In the genomic region with DNA sequence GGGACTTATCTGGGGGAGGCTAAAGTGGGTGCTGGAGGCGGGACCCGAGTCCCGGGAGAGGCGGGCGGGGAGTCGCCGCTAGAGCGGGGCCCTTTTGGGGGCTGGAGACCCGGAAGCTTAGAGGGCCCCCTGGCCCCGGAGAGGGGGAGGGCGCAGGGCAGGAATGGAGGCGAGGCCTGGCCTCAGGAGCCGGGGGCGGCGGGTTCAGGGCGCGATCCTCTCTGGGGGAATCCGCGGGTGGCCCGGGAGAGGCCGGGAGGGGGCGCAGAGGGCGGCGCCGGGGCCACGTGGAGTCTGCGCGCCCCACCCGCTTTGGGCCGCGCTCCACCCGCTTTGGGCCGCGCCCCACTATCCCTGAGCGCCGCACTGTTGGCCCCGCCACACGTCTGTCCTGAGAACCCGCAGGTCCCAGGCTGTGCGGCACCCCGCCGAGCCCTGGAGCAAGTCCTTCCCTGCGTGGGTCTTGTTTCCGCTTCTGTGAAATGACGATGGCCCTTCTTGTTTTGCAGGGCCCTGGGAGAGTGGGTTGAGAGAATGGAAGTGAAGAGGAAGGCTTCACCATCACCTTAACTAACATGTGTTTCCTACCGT, we compare ENCODE assay signal across 1 cellular context.
TF ChIP-seq lines count a peak whose summit lies in the region.

No MANE protein-coding gene starts in this region.

TF ChIP-seq in A549, 52 proteins besides CTCF, POLR2A, EP300 and RAD21 (continued from another document):
- 0 out of 3 replicates have a peak, but pooled peaks have one; percentile 15 for TF ChIP-seq BCL3 (IDR thresholded peaks at IDR 0.05)
- no peak for TF ChIP-seq CHD2 (IDR thresholded peaks at IDR 0.05; ENCODE audit: low read length, partially characterized antibody)
- TF ChIP-seq HOXB5 (CRISPR knock-in tag; IDR thresholded peaks at IDR 0.05): no peak
- no peak for TF ChIP-seq ZFP36 (IDR thresholded peaks at IDR 0.05; ENCODE audit: borderline replicate concordance, partially characterized antibody)
- TF ChIP-seq, protein P1, sequence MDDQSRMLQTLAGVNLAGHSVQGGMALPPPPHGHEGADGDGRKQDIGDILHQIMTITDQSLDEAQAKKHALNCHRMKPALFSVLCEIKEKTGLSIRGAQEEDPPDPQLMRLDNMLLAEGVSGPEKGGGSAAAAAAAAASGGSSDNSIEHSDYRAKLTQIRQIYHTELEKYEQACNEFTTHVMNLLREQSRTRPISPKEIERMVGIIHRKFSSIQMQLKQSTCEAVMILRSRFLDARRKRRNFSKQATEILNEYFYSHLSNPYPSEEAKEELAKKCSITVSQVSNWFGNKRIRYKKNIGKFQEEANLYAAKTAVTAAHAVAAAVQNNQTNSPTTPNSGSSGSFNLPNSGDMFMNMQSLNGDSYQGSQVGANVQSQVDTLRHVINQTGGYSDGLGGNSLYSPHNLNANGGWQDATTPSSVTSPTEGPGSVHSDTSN (IDR thresholded peaks at IDR 0.05): no peak
- TF ChIP-seq RCOR1 (IDR thresholded peaks at IDR 0.05; ENCODE audit: low read depth, low read length): no peak
- TF ChIP-seq BHLHE40 (IDR thresholded peaks at IDR 0.05; ENCODE audit: low read depth, low read length): no peak
- TF ChIP-seq MAFK (IDR thresholded peaks at IDR 0.05; ENCODE audit: partially characterized antibody): no peak
- TF ChIP-seq TP53 (CRISPR knock-in tag; IDR thresholded peaks at IDR 0.05): peak; percentile 45; the same call in 1 of the 2 replicates
- TF ChIP-seq USF2 (IDR thresholded peaks at IDR 0.05): peak; percentile 52; the same call in 1 of the 2 replicates
- peak; percentile 80 for TF ChIP-seq HOXA7 (CRISPR knock-in tag; IDR thresholded peaks at IDR 0.05)
- TF ChIP-seq, protein P2, sequence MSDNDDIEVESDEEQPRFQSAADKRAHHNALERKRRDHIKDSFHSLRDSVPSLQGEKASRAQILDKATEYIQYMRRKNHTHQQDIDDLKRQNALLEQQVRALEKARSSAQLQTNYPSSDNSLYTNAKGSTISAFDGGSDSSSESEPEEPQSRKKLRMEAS (IDR thresholded peaks at IDR 0.05): peak; percentile 92
- TF ChIP-seq ATOH8 (CRISPR knock-in tag; IDR thresholded peaks at IDR 0.05; ENCODE audit: low read depth): no peak
- TF ChIP-seq EHMT2 (IDR thresholded peaks at IDR 0.05; ENCODE audit: low read depth): no peak
- no peak for TF ChIP-seq GATA3 (IDR thresholded peaks at IDR 0.05; ENCODE audit: borderline replicate concordance)
- TF ChIP-seq NR3C1 (IDR thresholded peaks at IDR 0.05): no peak
- peak in 1 of 2 experiments; percentile 48; a peak in 3 of 5 replicates for TF ChIP-seq JUN (IDR thresholded peaks at IDR 0.05)
- no peak for TF ChIP-seq HEYL (CRISPR knock-in tag; IDR thresholded peaks at IDR 0.05)
- no peak for TF ChIP-seq HDAC2 (IDR thresholded peaks at IDR 0.05)
- TF ChIP-seq KDM5A (IDR thresholded peaks at IDR 0.05): no peak
- no peak for TF ChIP-seq CBX8 (IDR thresholded peaks at IDR 0.05)
- TF ChIP-seq MAZ (IDR thresholded peaks at IDR 0.05; ENCODE audit: borderline replicate concordance, low read depth, low read length): no peak
- no peak for TF ChIP-seq POLR2AphosphoS2 (conservative IDR thresholded peaks at IDR 0.05; ENCODE audit: low read length)
- no peak for TF ChIP-seq ZSCAN20 (CRISPR knock-in tag; IDR thresholded peaks at IDR 0.05)
- TF ChIP-seq ZNF302 (CRISPR knock-in tag; IDR thresholded peaks at IDR 0.05): no peak
- TF ChIP-seq CBX2 (IDR thresholded peaks at IDR 0.05; ENCODE audit: borderline replicate concordance, low read depth): no peak
- TF ChIP-seq SREBF2 (IDR thresholded peaks at IDR 0.05): no peak
- TF ChIP-seq ESRRA (IDR thresholded peaks at IDR 0.05; ENCODE audit: borderline replicate concordance, low read length): no peak
- no peak for TF ChIP-seq NPAS2 (CRISPR knock-in tag; IDR thresholded peaks at IDR 0.05; ENCODE audit: borderline replicate concordance)
- no peak for TF ChIP-seq FOXS1 (CRISPR knock-in tag; IDR thresholded peaks at IDR 0.05)
- peak; percentile 19; the same call in 2 of the 3 replicates for TF ChIP-seq SMC3 (IDR thresholded peaks at IDR 0.05)
- no peak for TF ChIP-seq CHD4 (IDR thresholded peaks at IDR 0.05; ENCODE audit: borderline replicate concordance)
- TF ChIP-seq HMGXB4 (CRISPR knock-in tag; IDR thresholded peaks at IDR 0.05; ENCODE audit: borderline replicate concordance): no peak; the same call in 1 of the 2 replicates
- TF ChIP-seq, protein P3, sequence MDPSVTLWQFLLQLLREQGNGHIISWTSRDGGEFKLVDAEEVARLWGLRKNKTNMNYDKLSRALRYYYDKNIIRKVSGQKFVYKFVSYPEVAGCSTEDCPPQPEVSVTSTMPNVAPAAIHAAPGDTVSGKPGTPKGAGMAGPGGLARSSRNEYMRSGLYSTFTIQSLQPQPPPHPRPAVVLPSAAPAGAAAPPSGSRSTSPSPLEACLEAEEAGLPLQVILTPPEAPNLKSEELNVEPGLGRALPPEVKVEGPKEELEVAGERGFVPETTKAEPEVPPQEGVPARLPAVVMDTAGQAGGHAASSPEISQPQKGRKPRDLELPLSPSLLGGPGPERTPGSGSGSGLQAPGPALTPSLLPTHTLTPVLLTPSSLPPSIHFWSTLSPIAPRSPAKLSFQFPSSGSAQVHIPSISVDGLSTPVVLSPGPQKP (IDR thresholded peaks at IDR 0.05; ENCODE audit: low read depth, low read length): no peak
- peak; percentile 23; the same call in 1 of the 2 replicates for TF ChIP-seq PHF8 (IDR thresholded peaks at IDR 0.05; ENCODE audit: borderline replicate concordance, low read depth)
- TF ChIP-seq RNF2 (IDR thresholded peaks at IDR 0.05; ENCODE audit: borderline replicate concordance, low read depth): no peak
- no peak for TF ChIP-seq RFX5 (IDR thresholded peaks at IDR 0.05)
- TF ChIP-seq NFE2L2 (conservative IDR thresholded peaks at IDR 0.05; ENCODE audit: low read length): no peak
- no peak for TF ChIP-seq CEBPB (IDR thresholded peaks at IDR 0.05)
- TF ChIP-seq KDM1A (IDR thresholded peaks at IDR 0.05; ENCODE audit: low read depth): no peak
- TF ChIP-seq, protein P4, sequence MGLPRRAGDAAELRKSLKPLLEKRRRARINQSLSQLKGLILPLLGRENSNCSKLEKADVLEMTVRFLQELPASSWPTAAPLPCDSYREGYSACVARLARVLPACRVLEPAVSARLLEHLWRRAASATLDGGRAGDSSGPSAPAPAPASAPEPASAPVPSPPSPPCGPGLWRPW (IDR thresholded peaks at IDR 0.05): no peak
- no peak for TF ChIP-seq ZC3H11A (IDR thresholded peaks at IDR 0.05)
- no peak for TF ChIP-seq JUNB (IDR thresholded peaks at IDR 0.05)
- TF ChIP-seq FOSL2 (IDR thresholded peaks at IDR 0.05): no peak
- no peak for TF ChIP-seq FOSL2 (CRISPR knock-in tag; IDR thresholded peaks at IDR 0.05)
- peak; percentile 89 for TF ChIP-seq MYC (IDR thresholded peaks at IDR 0.05; ENCODE audit: borderline replicate concordance, low read length)
